ENCODE assay signal across 17 cellular contexts in genomic region chr15:41922353-41922752, GRCh38.
"Had no signal": no experiment of that assay in that cellular context is flagged by ENCODE, and none has a peak within 500 bp of the region (broad histone marks: within the 10 kb centered on the region; RNA-seq: fewer than 3 reads in every experiment).

No MANE protein-coding gene starts in this region.

- H3K4me3 ChIP-seq: esophagus muscularis mucosa, left lung, spleen had no signal

- H3K27me3 ChIP-seq: esophagus muscularis mucosa, left lung, spleen had no signal

- ATAC-seq: activated naive CD4-positive, alpha-beta T cell treated with anti-CD3 and anti-CD28 coated beads, Interleukin-2, amount 50 U/mL, for 72 hours; left lung; sciatic nerve had no signal

- H3K4me1 ChIP-seq: parathyroid adenoma had no signal

- H3K9me3 Mint-ChIP-seq: activated naive CD4-positive, alpha-beta T cell treated with anti-CD3 and anti-CD28 coated beads, Interleukin-2, amount 50 U/mL, for 72 hours; activated T-cell treated with anti-CD3 and anti-CD28 coated beads, Interleukin-2, amount 50 U/mL, for 24 hours; brain; endodermal cell; T-helper 2 cell treated with Interferon-gamma antibody and Interleukin-4, amounts not matched to agents 5 μg/mL and 100 μg/mL, for 36 hours had no signal

- H3K27me3 Mint-ChIP-seq: activated T-cell treated with anti-CD3 and anti-CD28 coated beads, Interleukin-2, amount 50 U/mL, for 24 hours had no signal

- H3K36me3 Mint-ChIP-seq: brain had no signal

- H3K9me3 ChIP-seq: esophagus muscularis mucosa, left lung, spleen had no signal

- DNase-seq: activated CD4-positive, alpha-beta T cell treated with anti-CD3 and anti-CD28 coated beads, Interleukin-2, amount 50 U/mL, for 4 hours; activated CD4-positive, CD25-positive, alpha-beta regulatory T cell treated with anti-CD3 and anti-CD28 coated beads, Interleukin-2, amount 50 U/mL, for 72 hours; activated effector memory CD4-positive, alpha-beta T cell treated with anti-CD3 and anti-CD28 coated beads, Interleukin-2, amount 50 U/mL, for 16 hours; activated T-cell treated with anti-CD3 and anti-CD28 coated beads, Interleukin-2, amount 50 U/mL, for 24 hours; amniotic stem cell; cerebellar nuclear complex; endodermal cell; left lung; spleen; stimulated activated CD4-positive, alpha-beta T cell treated with anti-CD3 and anti-CD28 coated beads, Interleukin-1b, Interleukin-23, amount 100 ng/mL, for 48 hours; stimulated activated naive CD4-positive, alpha-beta T cell treated with Interleukin-2 at 50 U/mL for 16 hours had no signal

- H3K27ac ChIP-seq: parathyroid adenoma, spleen had no signal

- H3K27ac Mint-ChIP-seq: brain; endodermal cell; T-helper 2 cell treated with Interferon-gamma antibody and Interleukin-4, amounts not matched to agents 5 μg/mL and 100 μg/mL, for 36 hours had no signal

- H3K4me3 Mint-ChIP-seq: activated T-cell treated with anti-CD3 and anti-CD28 coated beads, Interleukin-2, amount 50 U/mL, for 24 hours; brain; endodermal cell; T-helper 2 cell treated with Interferon-gamma antibody and Interleukin-4, amounts not matched to agents 5 μg/mL and 100 μg/mL, for 36 hours had no signal
